Comparison of ENCODE assay signal across 2 cellular contexts in the genomic region with DNA sequence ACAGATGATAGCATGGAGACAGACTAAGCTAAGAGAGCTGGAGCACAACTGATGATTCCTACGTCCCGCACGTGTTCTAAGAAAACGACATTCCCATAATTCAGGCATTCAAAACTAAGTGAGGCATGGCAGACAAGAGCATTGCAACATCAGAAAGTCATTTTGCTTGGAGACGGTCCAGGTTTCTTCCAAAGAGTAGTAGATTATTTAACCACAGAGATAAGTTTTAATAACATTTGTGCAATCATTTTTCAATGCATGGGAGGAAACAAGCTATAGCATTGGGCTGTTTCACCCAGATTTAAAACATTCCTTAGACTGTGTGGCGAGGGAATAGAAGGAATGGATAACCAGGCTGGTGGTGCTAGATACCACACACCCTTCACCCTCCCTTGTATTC.
TF ChIP-seq lines count a peak whose summit lies in the region.

No MANE protein-coding gene starts in this region.

TF ChIP-seq in IMR-90, 13 proteins besides CTCF, POLR2A, EP300 and RAD21 (continued from another document):
- TF ChIP-seq, protein P1, sequence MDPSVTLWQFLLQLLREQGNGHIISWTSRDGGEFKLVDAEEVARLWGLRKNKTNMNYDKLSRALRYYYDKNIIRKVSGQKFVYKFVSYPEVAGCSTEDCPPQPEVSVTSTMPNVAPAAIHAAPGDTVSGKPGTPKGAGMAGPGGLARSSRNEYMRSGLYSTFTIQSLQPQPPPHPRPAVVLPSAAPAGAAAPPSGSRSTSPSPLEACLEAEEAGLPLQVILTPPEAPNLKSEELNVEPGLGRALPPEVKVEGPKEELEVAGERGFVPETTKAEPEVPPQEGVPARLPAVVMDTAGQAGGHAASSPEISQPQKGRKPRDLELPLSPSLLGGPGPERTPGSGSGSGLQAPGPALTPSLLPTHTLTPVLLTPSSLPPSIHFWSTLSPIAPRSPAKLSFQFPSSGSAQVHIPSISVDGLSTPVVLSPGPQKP (IDR thresholded peaks at IDR 0.05; ENCODE audit: borderline replicate concordance, low read depth, low read length) = no peak
- TF ChIP-seq MXI1 (IDR thresholded peaks at IDR 0.05; ENCODE audit: borderline replicate concordance, low read depth, low read length) = peak; percentile 75; the same call in 1 of the 2 replicates
- TF ChIP-seq FOS (IDR thresholded peaks at IDR 0.05; ENCODE audit: low read depth, low read length) = no peak
- TF ChIP-seq, protein P2, sequence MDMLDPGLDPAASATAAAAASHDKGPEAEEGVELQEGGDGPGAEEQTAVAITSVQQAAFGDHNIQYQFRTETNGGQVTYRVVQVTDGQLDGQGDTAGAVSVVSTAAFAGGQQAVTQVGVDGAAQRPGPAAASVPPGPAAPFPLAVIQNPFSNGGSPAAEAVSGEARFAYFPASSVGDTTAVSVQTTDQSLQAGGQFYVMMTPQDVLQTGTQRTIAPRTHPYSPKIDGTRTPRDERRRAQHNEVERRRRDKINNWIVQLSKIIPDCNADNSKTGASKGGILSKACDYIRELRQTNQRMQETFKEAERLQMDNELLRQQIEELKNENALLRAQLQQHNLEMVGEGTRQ (IDR thresholded peaks at IDR 0.05; ENCODE audit: low read depth, low read length) = peak; percentile 67
- TF ChIP-seq CEBPB (IDR thresholded peaks at IDR 0.05; ENCODE audit: low read depth, low read length) = peak; percentile 97
- peak; percentile 94 for TF ChIP-seq BHLHE40 (IDR thresholded peaks at IDR 0.05; ENCODE audit: low read depth, low read length)
- TF ChIP-seq MAFK (IDR thresholded peaks at IDR 0.05; ENCODE audit: low read depth, low read length) = no peak
- TF ChIP-seq CHD1 (IDR thresholded peaks at IDR 0.05; ENCODE audit: low read depth, low read length) = no peak
- TF ChIP-seq MAZ (IDR thresholded peaks at IDR 0.05; ENCODE audit: borderline replicate concordance, low read depth, low read length) = no peak
- no peak for TF ChIP-seq RFX5 (IDR thresholded peaks at IDR 0.05; ENCODE audit: low read depth, low read length)
- peak; percentile 18 for TF ChIP-seq RCOR1 (IDR thresholded peaks at IDR 0.05; ENCODE audit: insufficient replicate concordance, low read length)
- TF ChIP-seq SMC3 (IDR thresholded peaks at IDR 0.05; ENCODE audit: low read depth, low read length) = no peak
TF ChIP-seq in IMR-90: peak in this region for 5.

TF ChIP-seq in liver, 16 proteins besides CTCF, POLR2A, EP300 and RAD21 (continued from another document):
- TF ChIP-seq, protein P3, sequence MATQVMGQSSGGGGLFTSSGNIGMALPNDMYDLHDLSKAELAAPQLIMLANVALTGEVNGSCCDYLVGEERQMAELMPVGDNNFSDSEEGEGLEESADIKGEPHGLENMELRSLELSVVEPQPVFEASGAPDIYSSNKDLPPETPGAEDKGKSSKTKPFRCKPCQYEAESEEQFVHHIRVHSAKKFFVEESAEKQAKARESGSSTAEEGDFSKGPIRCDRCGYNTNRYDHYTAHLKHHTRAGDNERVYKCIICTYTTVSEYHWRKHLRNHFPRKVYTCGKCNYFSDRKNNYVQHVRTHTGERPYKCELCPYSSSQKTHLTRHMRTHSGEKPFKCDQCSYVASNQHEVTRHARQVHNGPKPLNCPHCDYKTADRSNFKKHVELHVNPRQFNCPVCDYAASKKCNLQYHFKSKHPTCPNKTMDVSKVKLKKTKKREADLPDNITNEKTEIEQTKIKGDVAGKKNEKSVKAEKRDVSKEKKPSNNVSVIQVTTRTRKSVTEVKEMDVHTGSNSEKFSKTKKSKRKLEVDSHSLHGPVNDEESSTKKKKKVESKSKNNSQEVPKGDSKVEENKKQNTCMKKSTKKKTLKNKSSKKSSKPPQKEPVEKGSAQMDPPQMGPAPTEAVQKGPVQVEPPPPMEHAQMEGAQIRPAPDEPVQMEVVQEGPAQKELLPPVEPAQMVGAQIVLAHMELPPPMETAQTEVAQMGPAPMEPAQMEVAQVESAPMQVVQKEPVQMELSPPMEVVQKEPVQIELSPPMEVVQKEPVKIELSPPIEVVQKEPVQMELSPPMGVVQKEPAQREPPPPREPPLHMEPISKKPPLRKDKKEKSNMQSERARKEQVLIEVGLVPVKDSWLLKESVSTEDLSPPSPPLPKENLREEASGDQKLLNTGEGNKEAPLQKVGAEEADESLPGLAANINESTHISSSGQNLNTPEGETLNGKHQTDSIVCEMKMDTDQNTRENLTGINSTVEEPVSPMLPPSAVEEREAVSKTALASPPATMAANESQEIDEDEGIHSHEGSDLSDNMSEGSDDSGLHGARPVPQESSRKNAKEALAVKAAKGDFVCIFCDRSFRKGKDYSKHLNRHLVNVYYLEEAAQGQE (IDR thresholded peaks at IDR 0.05) = no peak
TF ChIP-seq in liver: peak in this region for 1.
